30 cellular contexts compared by ENCODE assay signal in the genomic region with DNA sequence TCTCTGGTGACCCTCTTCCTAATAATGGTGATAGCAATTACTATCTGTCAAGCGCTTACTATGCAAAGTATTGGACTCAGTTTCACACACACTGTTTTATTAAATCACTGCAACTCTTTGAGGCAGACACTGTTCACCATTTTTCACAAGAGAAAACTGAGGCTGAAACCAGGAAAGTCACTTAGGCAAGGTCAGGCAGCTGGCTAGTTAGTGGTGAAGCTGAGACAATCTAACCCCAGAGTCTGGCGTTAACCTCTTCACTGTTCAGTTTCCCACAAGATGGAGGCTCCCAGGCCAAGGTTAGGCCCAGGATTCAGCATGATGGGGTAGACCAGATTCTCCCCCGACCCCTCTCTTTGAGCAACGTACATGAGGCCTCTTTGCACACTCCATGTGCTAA. TPM values are rescaled to one million over a fixed set of nuclear protein-coding genes. Genes with fewer than 3 reads are reported as not detected.
"Had no signal": no experiment of that assay in that cellular context is flagged by ENCODE, and none has a peak within 500 bp of the region (broad histone marks: within the 10 kb centered on the region; RNA-seq: fewer than 3 reads in every experiment).

No MANE protein-coding gene starts in this region.

- DNase-seq: Kasumi-1, MG63, NCI-H1092, NCI-H1417 treated with DMSO at 0.1 percent for 48 hours, NCI-H1436 treated with DMSO at 0.1 percent for 48 hours, NCI-H1694 treated with DMSO at 0.1 percent for 48 hours, NCI-H187 treated with DMSO at 0.1 percent for 48 hours, NCI-H2029, NCI-H2081, NCI-H2171 treated with DMSO at 0.1 percent for 48 hours, NCI-H2227 treated with DMSO at 0.1 percent for 48 hours, NCI-H446, NCI-H510A treated with DMSO at 0.1 percent for 48 hours, NCI-H524 treated with DMSO at 0.1 percent for 48 hours, NCI-H526 treated with DMSO at 0.1 percent for 48 hours, NCI-H748 treated with DMSO at 0.1 percent for 48 hours, NCI-H82, SHP77, SIG-M5, T-cell had no signal

- H3K9me3 ChIP-seq: MG63, SJCRH30 had no signal

- H3K4me3 ChIP-seq: MG63, PC-9, SJCRH30, SK-N-MC had no signal

- H3K27ac ChIP-seq: PC-9, SJCRH30, SK-N-MC had no signal

- ATAC-seq: Panc1, Right ventricle myocardium inferior, SK-N-SH treated with all-trans-retinoic acid at 6 μM for 48 hours, T-cell had no signal

- H3K27me3 ChIP-seq: MG63, SJCRH30 had no signal

- H2AFZ ChIP-seq: PC-9 had no signal

- H3K36me3 ChIP-seq: MG63, SJCRH30 had no signal

RNA-seq across cellular contexts. Expression of gene GJA8, which starts 4.8 kb away (rescaled TPM):
- total RNA-seq: M059J, NCI-H460, OCI-LY7, PC-9, Right ventricle myocardium inferior, SJCRH30, SK-MEL-5, T-cell had no signal
